In the genomic region with DNA sequence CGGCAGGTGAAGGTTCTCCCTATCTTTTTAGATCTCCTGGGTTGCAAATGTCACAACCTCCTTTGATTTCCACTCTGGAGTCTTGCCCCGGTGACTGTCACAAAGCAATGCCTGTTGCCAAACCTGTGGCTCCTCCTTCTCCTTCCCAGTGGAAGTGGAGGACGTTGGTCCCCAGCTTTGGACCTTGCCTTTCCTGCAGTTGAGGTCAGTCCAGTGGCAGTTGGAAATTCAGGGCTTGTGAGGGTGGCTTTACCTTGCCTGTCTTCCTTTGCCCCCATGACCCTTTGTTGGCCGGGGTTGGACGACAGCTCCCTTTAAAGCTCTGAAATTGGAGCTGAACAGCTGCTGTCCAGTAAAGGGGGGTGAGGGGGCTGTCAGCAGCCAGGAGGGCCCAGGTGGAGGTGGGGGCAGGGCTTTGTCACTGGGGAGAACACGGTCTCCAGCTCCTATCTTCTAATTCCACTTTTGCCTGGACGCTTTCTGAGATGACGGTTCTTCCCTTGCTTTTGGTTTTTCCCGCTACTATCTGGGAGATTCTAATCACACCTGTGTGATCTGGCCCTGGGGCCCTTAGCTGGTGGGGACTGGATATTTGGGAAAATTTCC, we compare ENCODE assay signal across 17 cellular contexts. TPM values are rescaled to one million over a fixed set of nuclear protein-coding genes. Genes with fewer than 3 reads are reported as not detected.
DNase-seq lines count a peak whose midpoint lies in the region; ATAC-seq and TF ChIP-seq lines count a peak whose summit lies in the region.
"Had no signal": no experiment of that assay in that cellular context is flagged by ENCODE, and none has a peak within 500 bp of the region (broad histone marks: within the 10 kb centered on the region; RNA-seq: fewer than 3 reads in every experiment).

No MANE protein-coding gene starts in this region.

- no CpG with 5 or more reads among the region's 9 CpGs for WGBS in mesendoderm (ENCODE audit: extremely low coverage, insufficient coverage, low lambda C conversion rate)
- 68 to 79% methylated on average over 5 to 9 of the region's 9 CpGs for WGBS in upper lobe of left lung, 2 donors

- H2BK15ac ChIP-seq in mesendoderm (replicated peaks; ENCODE audit: low read depth): no peak overlapping the region

- peak overlapping the region; percentile 70 for H3K9ac ChIP-seq in mesendoderm (ENCODE audit: low read length)
- H3K9ac ChIP-seq: SK-N-SH had no signal

- H3K36me3 ChIP-seq in mesendoderm (ENCODE audit: control insufficient read depth, insufficient read depth, low read length): no peaks in the 10 kb centered on the region
- peaks cover 0 to 5% (median 0%) of the 10 kb centered on the region in 4 donors for H3K36me3 ChIP-seq in upper lobe of left lung
- H3K36me3 ChIP-seq: ascending aorta had no signal

- H3K27me3 ChIP-seq in mesendoderm (ENCODE audit: insufficient read depth, low read length, poor library complexity) (no peaks in the 10 kb centered on the region), upper lobe of left lung (no peaks in the 10 kb centered on the region)
- H3K27me3 ChIP-seq: ascending aorta had no signal

- no peak overlapping the region for H4K8ac ChIP-seq in mesendoderm (ENCODE audit: low read depth, low read length)

- H3K18ac ChIP-seq in mesendoderm (ENCODE audit: low read length): peak overlapping the region; percentile 84

- H2AK5ac ChIP-seq in mesendoderm (ENCODE audit: low read length): peak overlapping the region; percentile 12

- no peak for ATAC-seq in upper lobe of left lung (ENCODE audit: low FRiP score in 2 of 2)
- ATAC-seq in HG02885 (IDR thresholded peaks at IDR 0.05; ENCODE audit: poor library complexity, unreplicated experiment): no peak
- ATAC-seq: activated CD4-positive, CD25-positive, alpha-beta regulatory T cell treated with anti-CD3 and anti-CD28 coated beads, Interleukin-2, amount 50 U/mL, for 24 hours; HCT116; stimulated activated naive CD8-positive, alpha-beta T cell treated with anti-CD3 and anti-CD28 coated beads, Interleukin-15, amount 100 ng/mL, for 72 hours had no signal

- TF ChIP-seq POLR2A in upper lobe of left lung (IDR thresholded peaks at IDR 0.05): no peak

- peak overlapping the region; percentile 43 for H3K4me2 ChIP-seq in mesendoderm (ENCODE audit: low read length)
- H3K4me2 ChIP-seq: SK-N-SH had no signal

- H2BK120ac ChIP-seq in mesendoderm (ENCODE audit: low read depth, low read length): peak overlapping the region; percentile 8

- H2BK5ac ChIP-seq in mesendoderm (ENCODE audit: low read length): peak overlapping the region; percentile 86

- no peaks in the 10 kb centered on the region for H3K9me3 ChIP-seq in upper lobe of left lung
- H3K9me3 ChIP-seq: ascending aorta, SK-N-SH had no signal

- H3K79me1 ChIP-seq in mesendoderm (ENCODE audit: low read length): peaks cover 2% of the 10 kb centered on the region

- TF ChIP-seq CTCF in fibroblast of pulmonary artery (IDR thresholded peaks at IDR 0.05; ENCODE audit: low read length, missing control alignments) (no peak), upper lobe of left lung (IDR thresholded peaks at IDR 0.05) (no peak)

- H3K27ac ChIP-seq in mesendoderm (ENCODE audit: low read depth, low read length) (peak overlapping the region; percentile 91), upper lobe of left lung (peak overlapping the region; percentile 73 to 88 (median 78))
- H3K27ac ChIP-seq: 22Rv1 had no signal

- peak overlapping the region; percentile 75 for H3K23ac ChIP-seq in mesendoderm (ENCODE audit: low read length)

- DNase-seq in DMS 273 (lab: John Stamatoyannopoulos, UW; ENCODE audit: unreplicated experiment): peak; percentile 14
- DNase-seq in DMS 273 treated with DMSO at 0.1 percent for 48 hours (lab: John Stamatoyannopoulos, UW): no peak
- DNase-seq in fibroblast of pulmonary artery (ENCODE audit: low read depth): no peak
- DNase-seq in mesendoderm: peak; percentile 75
- no peak for DNase-seq in upper lobe of left lung
- DNase-seq in activated CD4-positive, alpha-beta T cell treated with anti-CD3 and anti-CD28 coated beads, Interleukin-2, amount 50 U/mL, for 48 hours: no peak
- no peak for DNase-seq in DMS53 (lab: John Stamatoyannopoulos, UW)
- DNase-seq: activated T-cell treated with anti-CD3 and anti-CD28 coated beads, Interleukin-2, amount 50 U/mL, for 24 hours; hippocampal formation; SK-N-SH; stimulated activated CD4-positive, alpha-beta T cell treated with anti-CD3 and anti-CD28 coated beads, Interleukin-2, amount 100 ng/mL, for 24 hours; stimulated activated naive CD8-positive, alpha-beta T cell treated with anti-CD3 and anti-CD28 coated beads, Interleukin-15, amount 100 ng/mL, for 72 hours had no signal

- peak overlapping the region; percentile 77 for H3K4ac ChIP-seq in mesendoderm (ENCODE audit: low read depth, low read length)

- no peak overlapping the region for H4K5ac ChIP-seq in mesendoderm (ENCODE audit: low read length)

- peaks cover 14% of the 10 kb centered on the region for H3K4me1 ChIP-seq in mesendoderm (ENCODE audit: control insufficient read depth, low read depth, low read length)
- H3K4me1 ChIP-seq in upper lobe of left lung: peaks cover 4 to 40% (median 12%) of the 10 kb centered on the region in 4 donors

- TF ChIP-seq EP300 in upper lobe of left lung (IDR thresholded peaks at IDR 0.05): no peak

- peaks cover 64% of the 10 kb centered on the region for H3K79me2 ChIP-seq in mesendoderm (ENCODE audit: control insufficient read depth, insufficient read depth, low read length)

- H3K4me3 ChIP-seq in fibroblast of pulmonary artery (replicated peaks; ENCODE audit: low read depth, low read length) (peak overlapping the region; percentile 2), mesendoderm (ENCODE audit: low read length) (no peak overlapping the region), upper lobe of left lung (peak overlapping the region in 1 of 4 donors; percentile 28)
- H3K4me3 ChIP-seq: ascending aorta had no signal

- peak overlapping the region; percentile 98 for H3K56ac ChIP-seq in mesendoderm (ENCODE audit: low read length)

RNA-seq across cellular contexts. Expression of a gene that starts 4.1 kb away (rescaled TPM):
- 110 TPM for polyA plus RNA-seq in mesendoderm (2013, experiment 1 of 2)
- 112 TPM for polyA plus RNA-seq in mesendoderm (2013, experiment 2 of 2)
- total RNA-seq in upper lobe of left lung: 10 to 100 TPM; 14.5 to 52.0 (median 43.2) TPM

Comparison
In these comparisons a context has a peak if more than half of its experiments do, and no peak if none do; other contexts are left out.
1. DNase-seq: peak in DMS 273 (single experiment) and mesendoderm (single experiment); none in DMS 273 treated with DMSO at 0.1 percent for 48 hours (single experiment), fibroblast of pulmonary artery (single experiment), upper lobe of left lung (0 of 2), activated CD4-positive, alpha-beta T cell treated with anti-CD3 and anti-CD28 coated beads, Interleukin-2, amount 50 U/mL, for 48 hours (0 of 2) and DMS53 (single experiment).